13 cellular contexts compared by ENCODE assay signal in the genomic region with DNA sequence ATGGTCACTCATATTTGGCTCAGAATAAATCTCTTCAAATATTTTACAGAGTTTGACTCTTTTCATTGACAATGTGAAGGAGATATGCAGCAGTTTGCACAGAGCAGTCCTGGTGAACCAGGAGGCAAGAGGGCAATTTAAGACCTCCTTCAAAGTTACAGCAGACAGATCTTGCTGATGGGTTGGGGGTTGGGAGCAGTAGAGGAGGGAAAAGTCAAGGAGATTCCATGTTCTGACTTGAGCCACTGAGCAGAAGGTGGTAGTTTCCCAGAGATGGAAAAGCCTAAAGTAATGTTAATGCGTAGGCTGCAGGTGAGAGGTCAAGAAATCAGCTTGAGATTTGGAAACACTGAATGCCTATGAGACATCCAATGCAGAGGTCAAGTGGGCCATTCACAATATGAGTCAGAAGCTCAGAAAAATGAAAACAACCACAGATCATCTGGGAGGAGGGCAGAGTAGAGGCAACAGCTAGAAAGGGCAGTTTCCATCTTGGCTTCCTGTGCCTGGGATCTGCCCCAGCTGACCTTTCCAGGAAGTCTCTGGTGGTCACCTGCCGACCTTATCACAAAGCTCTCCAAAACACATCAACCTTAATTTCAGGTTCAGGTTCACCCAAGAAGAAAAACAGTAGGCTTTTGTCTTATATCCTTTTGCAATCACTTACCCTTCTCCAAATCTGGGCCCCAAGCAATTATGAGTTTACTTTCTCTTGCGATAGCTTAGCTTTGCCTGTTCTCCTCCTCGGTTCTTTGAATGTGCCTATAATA.
DNase-seq lines count a peak whose midpoint lies in the region; ATAC-seq and TF ChIP-seq lines count a peak whose summit lies in the region.
"Had no signal": no experiment of that assay in that cellular context is flagged by ENCODE, and none has a peak within 500 bp of the region (broad histone marks: within the 10 kb centered on the region; RNA-seq: fewer than 3 reads in every experiment).

No MANE protein-coding gene starts in this region.

- H3K36me3 ChIP-seq in Panc1 (ENCODE audit: control insufficient read depth, insufficient read depth, low read length) = no peaks in the 10 kb centered on the region
- H3K36me3 ChIP-seq: thoracic aorta had no signal

- H3K4me3 ChIP-seq in Panc1 (ENCODE audit: low read depth in 2 of 2, low read length in 2 of 2) (no peak overlapping the region), fibroblast of mammary gland (ENCODE audit: control insufficient read depth, low read depth, low read length) (no peak overlapping the region), retinal pigment epithelial cell (ENCODE audit: low read length) (no peak overlapping the region)
- H3K4me3 ChIP-seq: thoracic aorta had no signal

- TF ChIP-seq CTCF in Panc1 (IDR thresholded peaks at IDR 0.05) (no peak), fibroblast of mammary gland (conservative IDR thresholded peaks at IDR 0.05; ENCODE audit: control insufficient read depth, insufficient read depth, low read depth, low read length) (no peak), retinal pigment epithelial cell (conservative IDR thresholded peaks at IDR 0.05; ENCODE audit: low read depth, low read length) (no peak)

- DNase-seq in GM04503 (ENCODE audit: low read depth) = peak; percentile 72
- DNase-seq in Panc1 (ENCODE audit: low read depth, low spot score) = peak; percentile 27
- DNase-seq in fibroblast of mammary gland (ENCODE audit: low read depth) = peak; percentile 97
- peak; percentile 64 for DNase-seq in retinal pigment epithelial cell (ENCODE audit: low read depth)
- DNase-seq in NCI-H1436 treated with DMSO at 0.1 percent for 48 hours (lab: John Stamatoyannopoulos, UW) = no peak
- DNase-seq: activated CD4-positive, alpha-beta T cell treated with anti-CD3 and anti-CD28 coated beads for 1 hour; activated gamma-delta T cell treated with Interleukin-2 at 50 U/mL for 16 hours; COR-L47; stimulated activated CD4-positive, alpha-beta T cell treated with anti-CD3 and anti-CD28 coated beads, Interleukin-4, amount 100 ng/mL, for 24 hours had no signal

- no peak overlapping the region for H3K27ac ChIP-seq in Panc1 (ENCODE audit: low read length)
- H3K27ac ChIP-seq: thoracic aorta had no signal

- BruUV-seq in Panc1 (replicated peaks; lab: Mats Ljungman, UMichigan) = no TSS peak

- in situ Hi-C loops in Panc1 (cut with HindIII; ENCODE audit: low pct_unique_long_range_greater_than_20kb, low sequenced_read_pairs) = no loop called here

- intact Hi-C loops in Panc1 (cut with micrococcal nuclease; ENCODE audit: unreplicated experiment) = no loop called here

- POLR2A ChIA-PET in Panc1 (lab: Charles Lee) = no interaction called here

- CTCF ChIA-PET in Panc1 (lab: Charles Lee) = no interaction called here

- ATAC-seq in Panc1 (no peak), GM18873 (IDR thresholded peaks at IDR 0.05; ENCODE audit: low FRiP score, unreplicated experiment) (no peak), GM18517 (IDR thresholded peaks at IDR 0.05; ENCODE audit: unreplicated experiment) (no peak), GM18498 (IDR thresholded peaks at IDR 0.05; ENCODE audit: unreplicated experiment) (no peak)

- peaks cover 18% of the 10 kb centered on the region; the same call in 1 of the 2 replicates for H3K4me1 ChIP-seq in Panc1 (ENCODE audit: control insufficient read depth, insufficient read depth, low read length)

- H3K9me3 ChIP-seq in Panc1 (ENCODE audit: control insufficient read depth, insufficient read depth, low read depth, low read length) = peaks cover 8% of the 10 kb centered on the region; the same call in 1 of the 2 replicates

- no peaks in the 10 kb centered on the region for H3K27me3 ChIP-seq in Panc1 (ENCODE audit: control insufficient read depth, insufficient read depth, low read length)
